ENCODE assay signal across 18 cellular contexts in the genomic region with DNA sequence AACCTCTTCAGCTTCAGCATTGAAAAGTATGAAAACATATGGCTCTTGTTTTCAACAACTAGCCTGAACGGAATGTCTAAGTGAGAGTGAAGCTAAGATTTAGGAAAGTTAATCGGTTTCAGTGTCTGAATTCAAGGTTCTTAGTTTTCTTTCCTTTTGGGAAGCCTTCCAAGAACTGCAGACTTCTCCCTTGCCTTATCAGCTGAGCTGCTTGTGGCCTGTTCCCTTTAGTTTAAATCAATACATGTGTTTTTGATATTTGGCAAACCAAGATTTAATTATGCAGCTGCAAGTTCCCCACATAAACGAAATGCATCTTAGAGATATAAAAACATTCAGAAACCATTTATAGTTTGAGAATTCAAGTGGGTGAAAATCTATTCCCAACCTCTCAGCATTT.
DNase-seq lines count a peak whose midpoint lies in the region; TF ChIP-seq lines count a peak whose summit lies in the region.
"Had no signal": no experiment of that assay in that cellular context is flagged by ENCODE, and none has a peak within 500 bp of the region (broad histone marks: within the 10 kb centered on the region; RNA-seq: fewer than 3 reads in every experiment).

No MANE protein-coding gene starts in this region.

- peak overlapping the region; percentile 74 to 92 for H3K27ac ChIP-seq in SK-N-SH (ENCODE audit: low read depth in 2 of 2, low read length in 1 of 2)
- H3K27ac ChIP-seq in skeletal muscle tissue (ENCODE audit: low read depth, low read length), result peak overlapping the region; percentile 9
- H3K27ac ChIP-seq: gastrocnemius medialis, RWPE1 had no signal

- CTCF ChIA-PET in SK-N-SH (lab: Yijun Ruan, JAX), result no interaction called here

- H3K79me2 ChIP-seq in SK-N-SH (ENCODE audit: insufficient read depth), result no peaks in the 10 kb centered on the region

- TF ChIP-seq RAD21 in SK-N-SH (IDR thresholded peaks at IDR 0.05; ENCODE audit: low read length), result no peak; the same call in 1 of the 2 replicates

- no peak for TF ChIP-seq CTCF in BE2C (IDR thresholded peaks at IDR 0.05; ENCODE audit: low read depth, low read length)
- no peak for TF ChIP-seq CTCF in SK-N-SH (IDR thresholded peaks at IDR 0.05)

- H3K9me3 Mint-ChIP-seq in activated naive CD8-positive, alpha-beta T cell treated with anti-CD3 and anti-CD28 coated beads for 36 hours, result no peaks in the 10 kb centered on the region

- DNase-seq in BE2C (peak; percentile 28), SK-N-SH (peak; percentile 21), fibroblast of peridontal ligament (ENCODE audit: extremely low read depth) (peak; percentile 99), UCSD-AML1 (lab: John Stamatoyannopoulos, UW; ENCODE audit: unreplicated experiment) (no peak), NCI-H187 treated with DMSO at 0.1 percent for 48 hours (lab: John Stamatoyannopoulos, UW) (no peak), C1 segment of cervical spinal cord (lab: John Stamatoyannopoulos, UW) (no peak)
- no peak for DNase-seq in activated naive CD8-positive, alpha-beta T cell treated with anti-CD3 and anti-CD28 coated beads for 36 hours
- DNase-seq: activated naive CD4-positive, alpha-beta T cell; Caco-2; gastrocnemius medialis; islet precursor cell; mucosa of descending colon; NCI-H1092; stimulated activated CD4-positive, alpha-beta T cell treated with anti-CD3 and anti-CD28 coated beads, Interleukin-4, amount 100 ng/mL, for 4 hours; stimulated activated naive CD4-positive, alpha-beta T cell; T-helper 9 cell had no signal

- peak; percentile 91 to 92 for TF ChIP-seq EP300 in SK-N-SH (IDR thresholded peaks at IDR 0.05; ENCODE audit: borderline replicate concordance in 1 of 2, low read depth in 1 of 2, low read length in 1 of 2)

- H3K36me3 ChIP-seq in BE2C (no peaks in the 10 kb centered on the region), SK-N-SH (replicated peaks in 1 of 2; ENCODE audit: control insufficient read depth in 1 of 2, insufficient read depth in 2 of 2, low read length in 1 of 2) (no peaks in the 10 kb centered on the region), skeletal muscle tissue (ENCODE audit: control insufficient read depth in 3 of 3, insufficient read depth in 3 of 3, low read length in 3 of 3) (no peaks in the 10 kb centered on the region)
- H3K36me3 ChIP-seq: gastrocnemius medialis had no signal

- no peak overlapping the region for H3K27ac Mint-ChIP-seq in activated naive CD8-positive, alpha-beta T cell treated with anti-CD3 and anti-CD28 coated beads for 36 hours

- peak overlapping the region; percentile 57; the same call in 1 of the 2 replicates for H3K4me2 ChIP-seq in SK-N-SH

- H2AFZ ChIP-seq in SK-N-SH (ENCODE audit: low read depth), result peak overlapping the region; percentile 58; the same call in 1 of the 2 replicates

- H3K36me3 Mint-ChIP-seq in activated naive CD8-positive, alpha-beta T cell treated with anti-CD3 and anti-CD28 coated beads for 36 hours, result no peaks in the 10 kb centered on the region

- peaks cover 4% of the 10 kb centered on the region for H4K20me1 ChIP-seq in SK-N-SH (ENCODE audit: insufficient read depth)

- H3K9ac ChIP-seq in SK-N-SH (0 out of 2 replicates have a peak overlapping the region, but pooled peaks have one; percentile 6), skeletal muscle tissue (ENCODE audit: low read depth in 1 of 3, low read length in 3 of 3) (no peak overlapping the region)

- peaks cover 46% of the 10 kb centered on the region for H3F3A ChIP-seq in SK-N-SH (replicated peaks; ENCODE audit: insufficient read depth)

- H3K4me1 Mint-ChIP-seq in activated naive CD8-positive, alpha-beta T cell treated with anti-CD3 and anti-CD28 coated beads for 36 hours, result peaks cover 2% of the 10 kb centered on the region

- no peaks in the 10 kb centered on the region for H3K27me3 ChIP-seq in BE2C
- H3K27me3 ChIP-seq in SK-N-SH (ENCODE audit: insufficient read depth), result no peaks in the 10 kb centered on the region
- H3K27me3 ChIP-seq in skeletal muscle tissue (ENCODE audit: control insufficient read depth in 3 of 3, insufficient read depth in 3 of 3, low read length in 3 of 3), result no peaks in the 10 kb centered on the region
- H3K27me3 ChIP-seq: gastrocnemius medialis had no signal

- POLR2A ChIA-PET in SK-N-SH (lab: Yijun Ruan, JAX), result no interaction called here

- WGBS in SK-N-SH (ENCODE audit: low lambda C conversion rate), result 1% methylated on average over 3 of the region's 3 CpGs

- H3K27me3 Mint-ChIP-seq in activated naive CD8-positive, alpha-beta T cell treated with anti-CD3 and anti-CD28 coated beads for 36 hours, result no peaks in the 10 kb centered on the region

- H3K4me3 ChIP-seq in BE2C (ENCODE audit: low read depth, low read length) (no peak overlapping the region; the same call in 1 of the 2 replicates), SK-N-SH (ENCODE audit: low read depth in 2 of 2, low read length in 1 of 2) (peak overlapping the region in 1 of 2 experiments; percentile 27; a peak in 1 of 4 replicates), skeletal muscle tissue (ENCODE audit: low read length in 3 of 3) (no peak overlapping the region)
- H3K4me3 ChIP-seq: gastrocnemius medialis, mucosa of descending colon had no signal

- H3K9me3 ChIP-seq in BE2C (no peaks in the 10 kb centered on the region), SK-N-SH (no peaks in the 10 kb centered on the region), skeletal muscle tissue (ENCODE audit: control insufficient read depth in 3 of 3, low read length in 3 of 3) (no peaks in the 10 kb centered on the region)
- H3K9me3 ChIP-seq: Caco-2, gastrocnemius medialis, mucosa of descending colon had no signal

- no peak overlapping the region for H3K4me3 Mint-ChIP-seq in activated naive CD8-positive, alpha-beta T cell treated with anti-CD3 and anti-CD28 coated beads for 36 hours

- H3K4me1 ChIP-seq in BE2C (peaks cover 22% of the 10 kb centered on the region), SK-N-SH (ENCODE audit: control insufficient read depth in 1 of 2, insufficient read depth in 2 of 2, low read depth in 1 of 2, low read length in 1 of 2) (peaks cover 14 to 23% of the 10 kb centered on the region in 2 experiments), skeletal muscle tissue (ENCODE audit: control insufficient read depth in 3 of 3, insufficient read depth in 3 of 3, low read length in 3 of 3) (no peaks in the 10 kb centered on the region)

- H3K9me2 ChIP-seq in SK-N-SH, result no peaks in the 10 kb centered on the region

TF ChIP-seq in SK-N-SH, 30 proteins besides CTCF, POLR2A, EP300 and RAD21 (continues in another document):
- TF ChIP-seq TCF12 (IDR thresholded peaks at IDR 0.05) (peak; percentile 99), FOXJ3 (CRISPR knock-in tag; IDR thresholded peaks at IDR 0.05) (peak; percentile 81; the same call in 1 of the 2 replicates), NRF1 (IDR thresholded peaks at IDR 0.05; ENCODE audit: low read depth, low read length) (no peak), GATA2 (CRISPR knock-in tag; IDR thresholded peaks at IDR 0.05) (peak; percentile 89), TAF1 (IDR thresholded peaks at IDR 0.05; ENCODE audit: borderline replicate concordance, low read depth, low read length) (no peak), JUND (IDR thresholded peaks at IDR 0.05) (peak; percentile 73), ELF1 (IDR thresholded peaks at IDR 0.05) (no peak), POLR2AphosphoS5 (IDR thresholded peaks at IDR 0.05; ENCODE audit: low read depth, low read length) (peak; percentile 87; the same call in 1 of the 2 replicates), RFX5 (IDR thresholded peaks at IDR 0.05; ENCODE audit: low read length) (no peak), CHD2 (IDR thresholded peaks at IDR 0.05; ENCODE audit: low read length, partially characterized antibody) (peak; percentile 56), TEAD4 (IDR thresholded peaks at IDR 0.05; ENCODE audit: borderline replicate concordance, insufficient read depth) (peak; percentile 77; the same call in 1 of the 2 replicates), SMC3 (IDR thresholded peaks at IDR 0.05; ENCODE audit: low read depth, low read length) (no peak), SIN3A (IDR thresholded peaks at IDR 0.05; ENCODE audit: borderline replicate concordance, low read depth, low read length) (peak; percentile 47; the same call in 1 of the 2 replicates), FOSL2 (IDR thresholded peaks at IDR 0.05; ENCODE audit: borderline replicate concordance, low read depth) (peak; percentile 37; the same call in 1 of the 2 replicates), RCOR1 (IDR thresholded peaks at IDR 0.05; ENCODE audit: low read length) (peak; percentile 86), NFIC (IDR thresholded peaks at IDR 0.05; ENCODE audit: borderline replicate concordance) (peak; percentile 92)
- TF ChIP-seq, protein P1, sequence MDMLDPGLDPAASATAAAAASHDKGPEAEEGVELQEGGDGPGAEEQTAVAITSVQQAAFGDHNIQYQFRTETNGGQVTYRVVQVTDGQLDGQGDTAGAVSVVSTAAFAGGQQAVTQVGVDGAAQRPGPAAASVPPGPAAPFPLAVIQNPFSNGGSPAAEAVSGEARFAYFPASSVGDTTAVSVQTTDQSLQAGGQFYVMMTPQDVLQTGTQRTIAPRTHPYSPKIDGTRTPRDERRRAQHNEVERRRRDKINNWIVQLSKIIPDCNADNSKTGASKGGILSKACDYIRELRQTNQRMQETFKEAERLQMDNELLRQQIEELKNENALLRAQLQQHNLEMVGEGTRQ (IDR thresholded peaks at IDR 0.05; ENCODE audit: borderline replicate concordance, low read depth, low read length), result no peak
- TF ChIP-seq, protein P2, sequence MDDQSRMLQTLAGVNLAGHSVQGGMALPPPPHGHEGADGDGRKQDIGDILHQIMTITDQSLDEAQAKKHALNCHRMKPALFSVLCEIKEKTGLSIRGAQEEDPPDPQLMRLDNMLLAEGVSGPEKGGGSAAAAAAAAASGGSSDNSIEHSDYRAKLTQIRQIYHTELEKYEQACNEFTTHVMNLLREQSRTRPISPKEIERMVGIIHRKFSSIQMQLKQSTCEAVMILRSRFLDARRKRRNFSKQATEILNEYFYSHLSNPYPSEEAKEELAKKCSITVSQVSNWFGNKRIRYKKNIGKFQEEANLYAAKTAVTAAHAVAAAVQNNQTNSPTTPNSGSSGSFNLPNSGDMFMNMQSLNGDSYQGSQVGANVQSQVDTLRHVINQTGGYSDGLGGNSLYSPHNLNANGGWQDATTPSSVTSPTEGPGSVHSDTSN (IDR thresholded peaks at IDR 0.05), result peak; percentile 87
- TF ChIP-seq, protein P3, sequence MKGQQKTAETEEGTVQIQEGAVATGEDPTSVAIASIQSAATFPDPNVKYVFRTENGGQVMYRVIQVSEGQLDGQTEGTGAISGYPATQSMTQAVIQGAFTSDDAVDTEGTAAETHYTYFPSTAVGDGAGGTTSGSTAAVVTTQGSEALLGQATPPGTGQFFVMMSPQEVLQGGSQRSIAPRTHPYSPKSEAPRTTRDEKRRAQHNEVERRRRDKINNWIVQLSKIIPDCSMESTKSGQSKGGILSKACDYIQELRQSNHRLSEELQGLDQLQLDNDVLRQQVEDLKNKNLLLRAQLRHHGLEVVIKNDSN (IDR thresholded peaks at IDR 0.05; ENCODE audit: borderline replicate concordance, low read depth), result no peak

Comparison
In these comparisons a context has a peak if more than half of its experiments do, and no peak if none do; other contexts are left out.
1. DNase-seq: peak in BE2C (single experiment), SK-N-SH (single experiment) and fibroblast of peridontal ligament (single experiment); none in UCSD-AML1 (single experiment), NCI-H187 treated with DMSO at 0.1 percent for 48 hours (single experiment), activated naive CD8-positive, alpha-beta T cell treated with anti-CD3 and anti-CD28 coated beads for 36 hours (single experiment) and C1 segment of cervical spinal cord (0 of 14).